ENCODE assay signal across 8 cellular contexts in genomic region chr6:116847234-116847633, GRCh38. TPM values are rescaled to one million over a fixed set of nuclear protein-coding genes. Genes with fewer than 3 reads are reported as not detected.
DNase-seq lines count a peak whose midpoint lies in the region; ATAC-seq and TF ChIP-seq lines count a peak whose summit lies in the region.

No MANE protein-coding gene starts in this region.

- WGBS in GM23248 (ENCODE audit: low coverage in 1 of 2, low lambda C conversion rate in 2 of 2, missing lambda C conversion rate in 2 of 2), 2 experiments = 6 to 7% methylated on average over 1 of the region's 1 CpG

- H3K9ac ChIP-seq in GM23248 = no peak overlapping the region

- no peaks in the 10 kb centered on the region for H3K9me3 ChIP-seq in GM23248 (ENCODE audit: low read depth)

- no peaks in the 10 kb centered on the region for H3K4me1 ChIP-seq in GM23248 (ENCODE audit: insufficient read depth)

- no peaks in the 10 kb centered on the region for H3F3A ChIP-seq in GM23248 (ENCODE audit: insufficient read depth)

- no peak for ATAC-seq in HG03439 (IDR thresholded peaks at IDR 0.05; ENCODE audit: unreplicated experiment)

- no peaks in the 10 kb centered on the region for H3K27me3 ChIP-seq in GM23248 (replicated peaks; ENCODE audit: insufficient read depth)

- no peak overlapping the region for H3K4me2 ChIP-seq in GM23248 (ENCODE audit: unreplicated experiment)

- in situ Hi-C loops in GM23248 (cut with MboI) = no loop called here

- H3K27ac Mint-ChIP-seq in progenitor cell of endocrine pancreas = no peak overlapping the region

- peak; percentile 28 for DNase-seq in COLO829 (ENCODE audit: low spot score)
- DNase-seq in GM23248 = peak; percentile 64
- DNase-seq in NCI-H446 (lab: John Stamatoyannopoulos, UW) = peak; percentile 4 to 20
- peak; percentile 53 for DNase-seq in dermis blood vessel endothelial cell
- no peak for DNase-seq in progenitor cell of endocrine pancreas (ENCODE audit: low spot score, unreplicated experiment)
- no peak for DNase-seq in activated CD4-positive, alpha-beta T cell treated with anti-CD3 and anti-CD28 coated beads, Interleukin-2, amount 50 U/mL, for 4 hours
- DNase-seq in stimulated activated CD8-positive, alpha-beta memory T cell treated with anti-CD3 and anti-CD28 coated beads, Interleukin-4, amount 100 ng/mL, for 48 hours = no peak

- no peaks in the 10 kb centered on the region for H3K36me3 ChIP-seq in GM23248 (ENCODE audit: low read depth)

- peak; percentile 51 for TF ChIP-seq CTCF in progenitor cell of endocrine pancreas (IDR thresholded peaks at IDR 0.05; ENCODE audit: unreplicated experiment)

- H3K9me2 ChIP-seq in GM23248 (ENCODE audit: insufficient read depth) = no peaks in the 10 kb centered on the region

- no peaks in the 10 kb centered on the region for H3K27me3 Mint-ChIP-seq in progenitor cell of endocrine pancreas

- H3K36me3 Mint-ChIP-seq in progenitor cell of endocrine pancreas (ENCODE audit: insufficient read depth) = no peaks in the 10 kb centered on the region

- peaks cover 3% of the 10 kb centered on the region for H3K9me3 Mint-ChIP-seq in progenitor cell of endocrine pancreas (ENCODE audit: low read depth)

- no peak overlapping the region for H2AFZ ChIP-seq in GM23248

- H3K27ac ChIP-seq in GM23248 = no peak overlapping the region

- peaks cover 3% of the 10 kb centered on the region for H3K4me1 Mint-ChIP-seq in progenitor cell of endocrine pancreas (ENCODE audit: low read depth)

- no peaks in the 10 kb centered on the region for H3K79me2 ChIP-seq in GM23248 (ENCODE audit: insufficient read depth)

- H4K20me1 ChIP-seq in GM23248 (ENCODE audit: insufficient read depth) = no peaks in the 10 kb centered on the region

- no peak overlapping the region for H3K4me3 Mint-ChIP-seq in progenitor cell of endocrine pancreas (ENCODE audit: low read depth)

- H3K4me3 ChIP-seq in GM23248 = no peak overlapping the region

RNA-seq across cellular contexts. Expression of gene GPRC6A, which starts 18.4 kb away (rescaled TPM):
- total RNA-seq in GM23248 (2014; rRNA removed; shearing (Covaris generic)) = not detected in 2 replicates
- polyA plus RNA-seq in GM23248 (2016; fragmentation: Nextera tagmentation; extraction: Ambion mirVana) = not detected in 2 replicates
- total RNA-seq in dermis blood vessel endothelial cell = not detected in 2 replicates
- total RNA-seq in progenitor cell of endocrine pancreas = 0.11 TPM in 1 of 2 replicates, not detected in the other

RNA-seq across cellular contexts. Expression of gene RFX6, which starts 29.8 kb away (rescaled TPM):
- total RNA-seq in GM23248 (2014; rRNA removed; shearing (Covaris generic)) = not detected in 2 replicates
- not detected in 2 replicates for polyA plus RNA-seq in GM23248 (2016; fragmentation: Nextera tagmentation; extraction: Ambion mirVana)
- total RNA-seq in dermis blood vessel endothelial cell (not detected in 2 replicates), progenitor cell of endocrine pancreas (28.7 and 34.2 TPM in 2 replicates)

Comparison
In these comparisons a context has a peak if more than half of its experiments do, and no peak if none do; other contexts are left out.
1. DNase-seq: peak in COLO829 (single experiment), GM23248 (single experiment), NCI-H446 (2 of 2) and dermis blood vessel endothelial cell (single experiment); none in progenitor cell of endocrine pancreas (single experiment), activated CD4-positive, alpha-beta T cell treated with anti-CD3 and anti-CD28 coated beads, Interleukin-2, amount 50 U/mL, for 4 hours (0 of 2) and stimulated activated CD8-positive, alpha-beta memory T cell treated with anti-CD3 and anti-CD28 coated beads, Interleukin-4, amount 100 ng/mL, for 48 hours (single experiment).
2. RNA of gene RFX6, which starts 29.8 kb away (total RNA-seq): 28.7 to 34.2 TPM in progenitor cell of endocrine pancreas; not detected in GM23248 and not detected in dermis blood vessel endothelial cell; every median in the first group is over 10 times any median in the second.